ENCODE assay signal across 26 cellular contexts in genomic region chr16:87824016-87824990, GRCh38. TPM values are rescaled to one million over a fixed set of nuclear protein-coding genes. Genes with fewer than 3 reads are reported as not detected.
A peak's percentile ranks its signal among the peaks of the same experiment; 100 is the strongest.
DNase-seq lines count a peak whose midpoint lies in the region; ATAC-seq and TF ChIP-seq lines count a peak whose summit lies in the region.
"Had no signal": no experiment of that assay in that cellular context is flagged by ENCODE, and none has a peak within 500 bp of the region (broad histone marks: within the 10 kb centered on the region; RNA-seq: fewer than 3 reads in every experiment).

No MANE protein-coding gene starts in this region.

- H3K9me3 ChIP-seq in BLaER1 (no peaks in the 10 kb centered on the region), Caco-2 (no peaks in the 10 kb centered on the region), RWPE2 (ENCODE audit: severe bottlenecking) (no peaks in the 10 kb centered on the region)
- H3K9me3 ChIP-seq: right lobe of liver, transverse colon had no signal

- H3K27ac ChIP-seq in BLaER1 (0 out of 2 replicates have a peak overlapping the region, but pooled peaks have one; percentile 1), RWPE2 (ENCODE audit: poor library complexity, severe bottlenecking) (peak overlapping the region; percentile 59)
- H3K27ac ChIP-seq: parathyroid adenoma, right lobe of liver, SK-N-MC, transverse colon had no signal

- H3K4me3 ChIP-seq in BLaER1 (no peak overlapping the region), Caco-2 (ENCODE audit: low read depth, low read length) (no peak overlapping the region), RWPE2 (ENCODE audit: severe bottlenecking) (no peak overlapping the region)
- H3K4me3 ChIP-seq: right lobe of liver, SK-N-MC, transverse colon had no signal

- peak overlapping the region; percentile 81 for H3K4me2 ChIP-seq in BLaER1

- H3K4me1 ChIP-seq in BLaER1 (peaks cover 86% of the 10 kb centered on the region), Caco-2 (peaks cover 48% of the 10 kb centered on the region), RWPE2 (ENCODE audit: insufficient read depth, poor library complexity, severe bottlenecking) (peaks cover 13% of the 10 kb centered on the region)
- H3K4me1 ChIP-seq: parathyroid adenoma, right lobe of liver, transverse colon had no signal

- H3K4me1 Mint-ChIP-seq in Caco-2 (ENCODE audit: low read depth, unreplicated experiment) (peaks cover 24% of the 10 kb centered on the region), glutamatergic neuron (ENCODE audit: low read depth, unreplicated experiment) (peaks cover 19% of the 10 kb centered on the region), type B pancreatic cell (ENCODE audit: unreplicated experiment) (peaks cover 19% of the 10 kb centered on the region)
- H3K4me1 Mint-ChIP-seq: natural killer cell had no signal

- CTCF ChIA-PET in Caco-2 (lab: Charles Lee) = interaction anchor here (0.6 kb wide), 1 partner anchor 36 kb away, joined by 6 read pairs; no protein-coding TSS in a partner anchor

- H3K27ac Mint-ChIP-seq in Caco-2 (ENCODE audit: unreplicated experiment) (peak overlapping the region; percentile 47), glutamatergic neuron (ENCODE audit: unreplicated experiment) (no peak overlapping the region), type B pancreatic cell (no peak overlapping the region)
- H3K27ac Mint-ChIP-seq: activated CD4-positive, alpha-beta T cell treated with anti-CD3 and anti-CD28 coated beads, Interleukin-2, amount 10 ng/mL, durations not matched to agents 24 days and 14 days; CD8-positive, alpha-beta T cell; natural killer cell; T-helper 1 cell treated with Interleukin-12 subunit alpha and Interleukin-12 subunit beta and Interleukin-4 antibody, amounts not matched to agents 30 μg/mL and 1 μg/mL, for 36 hours had no signal

- H3K36me3 ChIP-seq in BLaER1 (no peaks in the 10 kb centered on the region), Caco-2 (ENCODE audit: control insufficient read depth, insufficient read depth, low read length) (no peaks in the 10 kb centered on the region), RWPE2 (ENCODE audit: low read depth) (no peaks in the 10 kb centered on the region)
- H3K36me3 ChIP-seq: right lobe of liver, transverse colon had no signal

- H3K9ac ChIP-seq in BLaER1 = no peak overlapping the region
- H3K9ac ChIP-seq: parathyroid adenoma had no signal

- peaks cover 12% of the 10 kb centered on the region for H4K20me1 ChIP-seq in BLaER1

- H3K27me3 Mint-ChIP-seq in Caco-2 (ENCODE audit: insufficient read depth, unreplicated experiment) (no peaks in the 10 kb centered on the region), glutamatergic neuron (ENCODE audit: unreplicated experiment) (peaks cover 8% of the 10 kb centered on the region), type B pancreatic cell (peaks cover 6% of the 10 kb centered on the region)
- H3K27me3 Mint-ChIP-seq: activated CD4-positive, alpha-beta T cell treated with anti-CD3 and anti-CD28 coated beads, Interleukin-2, amount 10 ng/mL, durations not matched to agents 24 days and 14 days had no signal

- peak in 1 of 2 experiments; percentile 18 for DNase-seq in Caco-2
- peak; percentile 74 for DNase-seq in RWPE2 (ENCODE audit: low spot score)
- DNase-seq in glutamatergic neuron = no peak
- no peak for DNase-seq in DMS53 treated with DMSO at 0.1 percent for 48 hours (lab: John Stamatoyannopoulos, UW; ENCODE audit: unreplicated experiment)
- DNase-seq in type B pancreatic cell (ENCODE audit: extremely low spot score, unreplicated experiment) = no peak
- DNase-seq in DMS114 treated with DMSO at 0.1 percent for 48 hours (lab: John Stamatoyannopoulos, UW; ENCODE audit: unreplicated experiment) = no peak
- DNase-seq: activated CD4-positive, alpha-beta T cell treated with anti-CD3 and anti-CD28 coated beads, Interleukin-2, amount 10 ng/mL, durations not matched to agents 24 days and 14 days; effector CD4-positive, alpha-beta T cell; GF-D8; hippocampal formation; left ventricle myocardium superior; midbrain; natural killer cell; NCI-H1048; NCI-H187 treated with DMSO at 0.1 percent for 48 hours; NCI-H526; stimulated activated CD4-positive, alpha-beta T cell treated with anti-CD3 and anti-CD28 coated beads, Interleukin-12 subunit alpha, Interleukin-12 subunit beta, amount 100 ng/mL, for 4 hours; stimulated activated CD4-positive, alpha-beta T cell treated with anti-CD3 and anti-CD28 coated beads, Interleukin-4, amount 100 ng/mL, for 4 hours; transverse colon had no signal

- no TSS peak for BruUV-seq in Caco-2 (replicated peaks; lab: Mats Ljungman, UMichigan)

- ATAC-seq in RWPE2 (ENCODE audit: low read depth) = peak; percentile 0; the same call in 1 of the 3 replicates
- ATAC-seq: CD8-positive, alpha-beta T cell; left ventricle myocardium superior; right lobe of liver had no signal

- H3K4me3 Mint-ChIP-seq in Caco-2 (ENCODE audit: unreplicated experiment) (peak overlapping the region; percentile 2), glutamatergic neuron (ENCODE audit: unreplicated experiment) (peak overlapping the region; percentile 28), type B pancreatic cell (no peak overlapping the region)
- H3K4me3 Mint-ChIP-seq: activated CD4-positive, alpha-beta T cell treated with anti-CD3 and anti-CD28 coated beads, Interleukin-2, amount 10 ng/mL, durations not matched to agents 24 days and 14 days; brain; CD8-positive, alpha-beta T cell; natural killer cell; T-helper 1 cell treated with Interleukin-12 subunit alpha and Interleukin-12 subunit beta and Interleukin-4 antibody, amounts not matched to agents 30 μg/mL and 1 μg/mL, for 36 hours had no signal

- TF ChIP-seq CTCF in Caco-2 (IDR thresholded peaks at IDR 0.05; ENCODE audit: insufficient read depth in 1 of 2, low read depth in 1 of 2, low read length in 1 of 2, severe bottlenecking in 1 of 2, unreplicated experiment in 1 of 2) (no peak), RWPE2 (IDR thresholded peaks at IDR 0.05; ENCODE audit: poor library complexity, severe bottlenecking) (no peak), glutamatergic neuron (IDR thresholded peaks at IDR 0.05; ENCODE audit: partially characterized antibody, unreplicated experiment) (no peak), type B pancreatic cell (conservative IDR thresholded peaks at IDR 0.05) (no peak)

- H3K9me3 Mint-ChIP-seq in Caco-2 (ENCODE audit: unreplicated experiment) (no peaks in the 10 kb centered on the region), glutamatergic neuron (ENCODE audit: unreplicated experiment) (peaks cover 14% of the 10 kb centered on the region), type B pancreatic cell (no peaks in the 10 kb centered on the region)
- H3K9me3 Mint-ChIP-seq: activated CD4-positive, alpha-beta T cell treated with anti-CD3 and anti-CD28 coated beads, Interleukin-2, amount 10 ng/mL, durations not matched to agents 24 days and 14 days; CD8-positive, alpha-beta T cell; natural killer cell; T-helper 1 cell treated with Interleukin-12 subunit alpha and Interleukin-12 subunit beta and Interleukin-4 antibody, amounts not matched to agents 30 μg/mL and 1 μg/mL, for 36 hours had no signal

- intact Hi-C loops in Caco-2 (cut with micrococcal nuclease; ENCODE audit: unreplicated experiment) = loop anchor here (1.0 kb wide), 1 partner anchor 45 kb away; no protein-coding TSS in a partner anchor

- H3K27me3 ChIP-seq in BLaER1 (no peaks in the 10 kb centered on the region), Caco-2 (replicated peaks; ENCODE audit: control insufficient read depth, insufficient read depth, low read length) (no peaks in the 10 kb centered on the region), RWPE2 (ENCODE audit: insufficient read depth, poor library complexity, severe bottlenecking) (no peaks in the 10 kb centered on the region)
- H3K27me3 ChIP-seq: right lobe of liver had no signal

- peaks cover 69% of the 10 kb centered on the region for H3K36me3 Mint-ChIP-seq in Caco-2 (ENCODE audit: insufficient read depth, unreplicated experiment)
- no peaks in the 10 kb centered on the region for H3K36me3 Mint-ChIP-seq in glutamatergic neuron (ENCODE audit: unreplicated experiment)
- H3K36me3 Mint-ChIP-seq in type B pancreatic cell = no peaks in the 10 kb centered on the region
- H3K36me3 Mint-ChIP-seq: brain; CD8-positive, alpha-beta T cell; natural killer cell had no signal

- POLR2A ChIA-PET in Caco-2 (lab: Charles Lee) = no interaction called here

RNA-seq across cellular contexts. Expression of gene SLC7A5, which starts 45.0 kb away (rescaled TPM):
- total RNA-seq in Caco-2 (2022) = 495 and 534 TPM in 2 replicates
- 205 TPM for total RNA-seq in glutamatergic neuron (ENCODE audit: unreplicated experiment)
- 40.4 and 51.2 TPM in 2 replicates for total RNA-seq in type B pancreatic cell (ENCODE audit: low replicate concordance)

RNA-seq across cellular contexts. Expression of gene KLHDC4, which starts 58.5 kb away (rescaled TPM):
- 116 and 117 TPM in 2 replicates for total RNA-seq in Caco-2 (2022)
- total RNA-seq in glutamatergic neuron (ENCODE audit: unreplicated experiment) = 65.4 TPM
- total RNA-seq in type B pancreatic cell (ENCODE audit: low replicate concordance) = 34.4 and 43.4 TPM in 2 replicates
